25 cellular contexts compared by ENCODE assay signal in genomic region chr7:17619194-17619818, GRCh38.
"Had no signal": no experiment of that assay in that cellular context is flagged by ENCODE, and none has a peak within 500 bp of the region (broad histone marks: within the 10 kb centered on the region; RNA-seq: fewer than 3 reads in every experiment).

No MANE protein-coding gene starts in this region.

- H3K4me1 Mint-ChIP-seq: activated T-helper 17 cell treated with anti-CD3 and anti-CD28 coated beads, Interleukin-2, amount 50 U/mL, for 72 hours; natural killer cell had no signal

- H3K4me3 Mint-ChIP-seq: activated naive CD8-positive, alpha-beta T cell; activated T-cell treated with anti-CD3 and anti-CD28 coated beads, Interleukin-2, amount 50 U/mL, for 24 hours; activated T-helper 17 cell treated with anti-CD3 and anti-CD28 coated beads, Interleukin-2, amount 50 U/mL, for 72 hours; natural killer cell had no signal

- DNase-seq: activated CD8-positive, alpha-beta memory T cell treated with anti-CD3 and anti-CD28 coated beads for 24 hours; activated CD8-positive, alpha-beta memory T cell treated with anti-CD3 and anti-CD28 coated beads, Interleukin-2, amount 50 U/mL, for 4 hours; activated T-cell treated with anti-CD3 and anti-CD28 coated beads, Interleukin-2, amount 50 U/mL, for 24 hours; adrenal gland; brain microvascular endothelial cell; caudate nucleus; dermis blood vessel endothelial cell; effector CD8-positive, alpha-beta T cell; erythroblast; foreskin fibroblast; heart right ventricle; kidney; left ventricle myocardium inferior; mammary epithelial cell; midbrain; natural killer cell; stimulated activated CD4-positive, alpha-beta T cell treated with anti-CD3 and anti-CD28 coated beads, Interleukin-4, amount 100 ng/mL, for 24 hours; stimulated activated naive CD4-positive, alpha-beta T cell treated with Interleukin-2 at 50 U/mL for 16 hours; upper lobe of left lung had no signal

- H3K27ac Mint-ChIP-seq: activated naive CD8-positive, alpha-beta T cell; activated T-cell treated with anti-CD3 and anti-CD28 coated beads, Interleukin-2, amount 50 U/mL, for 24 hours; activated T-helper 17 cell treated with anti-CD3 and anti-CD28 coated beads, Interleukin-2, amount 50 U/mL, for 72 hours; natural killer cell had no signal

- H3K4me1 ChIP-seq: heart right ventricle, left ventricle myocardium inferior, prostate gland had no signal

- H3K27ac ChIP-seq: adrenal gland, ascending aorta, brain microvascular endothelial cell, heart right ventricle, left ventricle myocardium inferior, prostate gland, thoracic aorta, upper lobe of left lung had no signal

- ATAC-seq: activated T-helper 17 cell treated with anti-CD3 and anti-CD28 coated beads, Interleukin-2, amount 50 U/mL, for 72 hours; heart right ventricle; natural killer cell had no signal

- FAIRE-seq: kidney, TTC549 had no signal

- H3K4me3 ChIP-seq: adrenal gland, ascending aorta, heart right ventricle, left ventricle myocardium inferior, prostate gland, thoracic aorta, upper lobe of left lung had no signal

- H3K36me3 Mint-ChIP-seq: activated naive CD8-positive, alpha-beta T cell; natural killer cell had no signal

- H3K36me3 ChIP-seq: adrenal gland, ascending aorta, brain microvascular endothelial cell, heart right ventricle, left ventricle myocardium inferior, prostate gland, thoracic aorta, upper lobe of left lung had no signal

- H3K9me3 ChIP-seq: adrenal gland, ascending aorta, prostate gland, thoracic aorta, upper lobe of left lung had no signal

- H3K27me3 ChIP-seq: adrenal gland, ascending aorta, brain microvascular endothelial cell, heart right ventricle, upper lobe of left lung had no signal

- H3K27me3 Mint-ChIP-seq: activated naive CD8-positive, alpha-beta T cell; activated T-helper 17 cell treated with anti-CD3 and anti-CD28 coated beads, Interleukin-2, amount 50 U/mL, for 72 hours had no signal

- H3K9me3 Mint-ChIP-seq: activated T-cell treated with anti-CD3 and anti-CD28 coated beads, Interleukin-2, amount 50 U/mL, for 24 hours; activated T-helper 17 cell treated with anti-CD3 and anti-CD28 coated beads, Interleukin-2, amount 50 U/mL, for 72 hours; natural killer cell had no signal
